ENCODE assay signal across 8 cellular contexts in genomic region chr3:44861412-44862220, GRCh38. TPM values are rescaled to one million over a fixed set of nuclear protein-coding genes. Genes with fewer than 3 reads are reported as not detected.
DNase-seq lines count a peak whose midpoint lies in the region; ATAC-seq and TF ChIP-seq lines count a peak whose summit lies in the region.

Gene TMEM42 (plus strand): TSS chr3:44861912. CDS start chr3:44861925, 13 bp downstream.

- 1 to 2% methylated on average over 89 to 90 of the region's 90 CpGs for WGBS in heart right ventricle, 2 donors
- WGBS in upper lobe of left lung, 2 donors = 1 to 34% methylated on average over 5 to 55 of the region's 90 CpGs

- peak within 1 kb of the TSS; percentile 86 to 93 (median 90) for H3K4me3 Mint-ChIP-seq in T-cell

- H3K36me3 Mint-ChIP-seq in T-cell = no peaks in the 10 kb centered on the region

- CTCF ChIA-PET in HEK293T (lab: Yijun Ruan, JAX) = interaction anchor here (0.6 kb wide), 1 partner anchor 29 kb away, joined by 8 read pairs; no protein-coding TSS in a partner anchor
- CTCF ChIA-PET in T-cell (lab: Charles Lee) = no interaction called here

- H3K9me3 ChIP-seq in heart right ventricle = peaks cover 0 to 7% (median 0%) of the 10 kb centered on the region in 11 donors
- H3K9me3 ChIP-seq in upper lobe of left lung = peaks cover 0 to 4% (median 0%) of the 10 kb centered on the region in 4 donors

- H3K4me1 Mint-ChIP-seq in T-cell = peaks cover 43 to 47% (median 46%) of the 10 kb centered on the region in 3 donors

- peak in 1 of 4 donors; percentile 45 for TF ChIP-seq EP300 in upper lobe of left lung (IDR thresholded peaks at IDR 0.05)

- POLR2A ChIA-PET in HEK293T (lab: Yijun Ruan, JAX) = no interaction called here
- POLR2A ChIA-PET in T-cell (lab: Charles Lee) = interaction anchor here in 1 of 2 donors (0.6 kb wide), 1 partner anchor 86 kb away, joined by 4 read pairs; no protein-coding TSS in a partner anchor

- DNase-seq in GM10266 (ENCODE audit: extremely low spot score) (peak; percentile 98), HEK293T (ENCODE audit: extremely low spot score) (peak; percentile 92), NB4 (ENCODE audit: low read depth) (peak; percentile 91), T-cell (peak; percentile 71 to 88 (median 80)), amniotic epithelial cell (ENCODE audit: low read depth) (peak; percentile 94), heart right ventricle (peak; percentile 88 to 94), posterior vena cava (ENCODE audit: low spot score) (peak; percentile 97), upper lobe of left lung (peak; percentile 90 to 99)

- TF ChIP-seq POLR2A in NB4 (IDR thresholded peaks at IDR 0.05; ENCODE audit: extremely low read depth, insufficient read length) (peak; percentile 71), upper lobe of left lung (IDR thresholded peaks at IDR 0.05) (peak; percentile 75 to 90 (median 84))

- no peaks in the 10 kb centered on the region for H3K27me3 ChIP-seq in heart right ventricle
- no peaks in the 10 kb centered on the region for H3K27me3 ChIP-seq in upper lobe of left lung

- H3K4me3 ChIP-seq in NB4 (ENCODE audit: low read depth, low read length) (peak within 1 kb of the TSS; percentile 83), heart right ventricle (peak within 1 kb of the TSS; percentile 30 to 84 (median 73)), upper lobe of left lung (peak within 1 kb of the TSS; percentile 53 to 84 (median 73))

- H3K4me1 ChIP-seq in heart right ventricle (peaks cover 0 to 16% (median 11%) of the 10 kb centered on the region in 9 donors), upper lobe of left lung (peaks cover 7 to 16% (median 9%) of the 10 kb centered on the region in 4 donors)

- ATAC-seq in T-cell (replicated peaks in 1 of 4) = peak; percentile 96 to 97 (median 96)
- peak; percentile 98 to 100 (median 99) for ATAC-seq in heart right ventricle
- peak; percentile 96 to 99 for ATAC-seq in upper lobe of left lung (ENCODE audit: low FRiP score in 2 of 2)

- H3K36me3 ChIP-seq in heart right ventricle (peaks cover 0 to 4% (median 0%) of the 10 kb centered on the region in 9 donors), upper lobe of left lung (no peaks in the 10 kb centered on the region)

- intact Hi-C loops in heart right ventricle (cut with DNase I) (loop anchor here in 6 of 10 donors (1.0 to 10.0 kb wide), 4 partner anchors 97 to 137 kb away; partner anchors contain the start of genes KIAA1143 (in 6 of the 6), KIF15 (in 6 of the 6) and ZNF501 (in 1 of the 6)), posterior vena cava (cut with DNase I) (no loop called here)

- H3K27ac ChIP-seq in heart right ventricle = peak within 1 kb of the TSS; percentile 61 to 97 (median 94)
- peak within 1 kb of the TSS; percentile 92 to 95 (median 92) for H3K27ac ChIP-seq in upper lobe of left lung

- TF ChIP-seq CTCF in GM10266 (IDR thresholded peaks at IDR 0.05; ENCODE audit: control insufficient read depth, insufficient read depth, low read depth, missing control alignments) (peak; percentile 39), NB4 (IDR thresholded peaks at IDR 0.05; ENCODE audit: low read depth, low read length) (no peak), heart right ventricle (IDR thresholded peaks at IDR 0.05) (peak in 8 of 9 donors; percentile 11 to 60 (median 49)), upper lobe of left lung (IDR thresholded peaks at IDR 0.05) (peak in 3 of 6 experiments; percentile 25 to 28 (median 26))

- peak within 1 kb of the TSS; percentile 81 to 85 for H3K27ac Mint-ChIP-seq in T-cell

- H3K27me3 Mint-ChIP-seq in T-cell = no peaks in the 10 kb centered on the region

- no peaks in the 10 kb centered on the region for H3K9me3 Mint-ChIP-seq in T-cell

TF ChIP-seq in HEK293T, 16 proteins besides CTCF, POLR2A, EP300 and RAD21:
- TF ChIP-seq L3MBTL2 (conservative IDR thresholded peaks at IDR 0.05) = peak; percentile 75; the same call in 1 of the 2 replicates
- TF ChIP-seq NFRKB (IDR thresholded peaks at IDR 0.05) = no peak

RNA-seq across cellular contexts. Expression of gene TMEM42, which starts in this region (rescaled TPM):
- 10 to 100 TPM; 14.8 to 33.0 (median 25.3) TPM for total RNA-seq in T-cell
- 10 to 100 TPM in 6 of 10 donors, 1 to 10 TPM in 4; 8.4 to 13.1 (median 11.2) TPM for total RNA-seq in heart right ventricle
- 10 to 100 TPM; 11.6 to 18.7 TPM for polyA plus RNA-seq in heart right ventricle
- 10 to 100 TPM in 1 of 2 donors, 1 to 10 TPM in 1; 6.7 to 10.8 TPM for total RNA-seq in posterior vena cava
- total RNA-seq in upper lobe of left lung = 10 to 100 TPM in 3 of 6 donors, 1 to 10 TPM in 3; 6.3 to 19.5 (median 11.0) TPM

Comparison
In these comparisons a context has a peak if more than half of its experiments do, and no peak if none do; other contexts are left out.
1. Peak in every context shown above with its lines: DNase-seq, ATAC-seq, H3K4me3 ChIP-seq and H3K27ac ChIP-seq.
2. intact Hi-C loops: an anchor here in heart right ventricle (1.0 to 10.0 kb wide); none called in posterior vena cava.